Comparison of ENCODE assay signal across 22 cellular contexts in genomic region chr1:36693652-36694051, GRCh38.
DNase-seq lines count a peak whose midpoint lies in the region; ATAC-seq and TF ChIP-seq lines count a peak whose summit lies in the region.
"Had no signal": no experiment of that assay in that cellular context is flagged by ENCODE, and none has a peak within 500 bp of the region (broad histone marks: within the 10 kb centered on the region; RNA-seq: fewer than 3 reads in every experiment).

No MANE protein-coding gene starts in this region.

- H3K27me3 Mint-ChIP-seq in brain (peaks cover 24% of the 10 kb centered on the region), endodermal cell (ENCODE audit: insufficient read depth) (peaks cover 23% of the 10 kb centered on the region)

- no peaks in the 10 kb centered on the region for H3K9me3 ChIP-seq in HEK293 (ENCODE audit: control insufficient read depth, insufficient read depth, low read depth, low read length)
- no peaks in the 10 kb centered on the region for H3K9me3 ChIP-seq in endodermal cell (ENCODE audit: control insufficient read depth, low read length)
- H3K9me3 ChIP-seq: A549, BE2C, HAP-1 had no signal

- no peaks in the 10 kb centered on the region for H3K9me3 Mint-ChIP-seq in brain
- no peaks in the 10 kb centered on the region for H3K9me3 Mint-ChIP-seq in endodermal cell
- H3K9me3 Mint-ChIP-seq: GM23338 had no signal

- POLR2A ChIA-PET in HEK293 (lab: Yijun Ruan, JAX), result no interaction called here

- DNase-seq in endodermal cell, result peak; percentile 26
- DNase-seq in posterior vena cava (ENCODE audit: low spot score), result peak; percentile 18
- no peak for DNase-seq in foreskin fibroblast
- no peak for DNase-seq in NOMO-1 treated with dmso at 0.1 percent for 144 hours (lab: John Stamatoyannopoulos, UW; ENCODE audit: unreplicated experiment)
- DNase-seq in cortex of kidney (lab: John Stamatoyannopoulos, UW), result no peak
- DNase-seq: 8988T; ACHN; AML-193; BE2C; C1 segment of cervical spinal cord; Calu3; CD4-positive, alpha-beta memory T cell; COR-L47; DMS153; DND-41 had no signal

- no peak overlapping the region for H3K9ac ChIP-seq in endodermal cell (ENCODE audit: extremely low read depth, low read length, poor library complexity, severe bottlenecking)

- CTCF ChIA-PET in HEK293 (lab: Yijun Ruan, JAX), result interaction anchor here (1.1 kb wide), 1 partner anchor 118 kb away, joined by 4 read pairs; no protein-coding TSS in a partner anchor

- H3K27ac ChIP-seq in HEK293 (ENCODE audit: extremely low read depth, low read depth, low read length), result no peak overlapping the region
- no peak overlapping the region for H3K27ac ChIP-seq in endodermal cell (ENCODE audit: low read depth, low read length)
- H3K27ac ChIP-seq: A549 had no signal

- 90 to 93% methylated on average over 4 to 9 of the region's 9 CpGs for WGBS in endodermal cell (ENCODE audit: insufficient coverage in 1 of 2, insufficient read length in 1 of 2), 2 experiments

- ATAC-seq in GM18870 (IDR thresholded peaks at IDR 0.05; ENCODE audit: unreplicated experiment), result no peak
- ATAC-seq: A549, GM12878, GM23338 had no signal

- no peaks in the 10 kb centered on the region for H3K36me3 Mint-ChIP-seq in brain
- H3K36me3 Mint-ChIP-seq in endodermal cell (ENCODE audit: low read depth), result no peaks in the 10 kb centered on the region
- H3K36me3 Mint-ChIP-seq: CD4-positive, alpha-beta memory T cell had no signal

- H3K4me1 ChIP-seq in HEK293 (ENCODE audit: control insufficient read depth, insufficient read depth, low read length) (no peaks in the 10 kb centered on the region), endodermal cell (ENCODE audit: control insufficient read depth, insufficient read depth, low read length) (no peaks in the 10 kb centered on the region)
- H3K4me1 ChIP-seq: A549, BE2C, HAP-1 had no signal

- H3K27me3 ChIP-seq in endodermal cell (ENCODE audit: control insufficient read depth, insufficient read depth, low read length, poor library complexity, severe bottlenecking), result peaks cover 18% of the 10 kb centered on the region
- H3K27me3 ChIP-seq: BE2C had no signal

- H3K27ac Mint-ChIP-seq in brain, result peak overlapping the region in 4 of 5 experiments; percentile 10 to 59 (median 21)
- no peak overlapping the region for H3K27ac Mint-ChIP-seq in endodermal cell
- H3K27ac Mint-ChIP-seq: CD4-positive, alpha-beta memory T cell; GM23338 had no signal

- H3K4me3 ChIP-seq in HEK293 (ENCODE audit: low read depth, low read length) (no peak overlapping the region), endodermal cell (ENCODE audit: low read length) (no peak overlapping the region), foreskin fibroblast (ENCODE audit: low read depth in 1 of 2, low read length in 2 of 2) (no peak overlapping the region)
- H3K4me3 ChIP-seq: A549, GM12878, GM23338, HAP-1 had no signal

- H3K36me3 ChIP-seq in HEK293 (ENCODE audit: control insufficient read depth in 2 of 2, insufficient read depth in 1 of 2, low read length in 2 of 2) (no peaks in the 10 kb centered on the region), endodermal cell (ENCODE audit: control insufficient read depth, insufficient read depth, low read length) (no peaks in the 10 kb centered on the region)
- H3K36me3 ChIP-seq: BE2C, HAP-1 had no signal

- H3K4me3 Mint-ChIP-seq in brain (peak overlapping the region in 1 of 5 experiments; percentile 1), endodermal cell (no peak overlapping the region)
- H3K4me3 Mint-ChIP-seq: CD4-positive, alpha-beta memory T cell; GM23338 had no signal

- TF ChIP-seq CTCF in HEK293 (tag by site-specific recombination; IDR thresholded peaks at IDR 0.05) (no peak), brain (conservative IDR thresholded peaks at IDR 0.05) (no peak), endodermal cell (conservative IDR thresholded peaks at IDR 0.05) (no peak), foreskin fibroblast (IDR thresholded peaks at IDR 0.05; ENCODE audit: low read depth, low read length) (no peak)

- peaks cover 12% of the 10 kb centered on the region for H3K4me1 Mint-ChIP-seq in brain
- no peaks in the 10 kb centered on the region for H3K4me1 Mint-ChIP-seq in endodermal cell
- H3K4me1 Mint-ChIP-seq: CD4-positive, alpha-beta memory T cell; GM23338 had no signal

- intact Hi-C loops in posterior vena cava (cut with DNase I), result no loop called here

TF ChIP-seq in HEK293, 187 proteins besides CTCF, POLR2A, EP300 and RAD21:
- no peak for TF ChIP-seq ZNF660 (tag by site-specific recombination; IDR thresholded peaks at IDR 0.05)
- TF ChIP-seq SETDB1 (IDR thresholded peaks at IDR 0.05; ENCODE audit: insufficient read length, low read length), result no peak
- no peak for TF ChIP-seq GLIS1 (tag by site-specific recombination; IDR thresholded peaks at IDR 0.05)
- TF ChIP-seq, protein P1, sequence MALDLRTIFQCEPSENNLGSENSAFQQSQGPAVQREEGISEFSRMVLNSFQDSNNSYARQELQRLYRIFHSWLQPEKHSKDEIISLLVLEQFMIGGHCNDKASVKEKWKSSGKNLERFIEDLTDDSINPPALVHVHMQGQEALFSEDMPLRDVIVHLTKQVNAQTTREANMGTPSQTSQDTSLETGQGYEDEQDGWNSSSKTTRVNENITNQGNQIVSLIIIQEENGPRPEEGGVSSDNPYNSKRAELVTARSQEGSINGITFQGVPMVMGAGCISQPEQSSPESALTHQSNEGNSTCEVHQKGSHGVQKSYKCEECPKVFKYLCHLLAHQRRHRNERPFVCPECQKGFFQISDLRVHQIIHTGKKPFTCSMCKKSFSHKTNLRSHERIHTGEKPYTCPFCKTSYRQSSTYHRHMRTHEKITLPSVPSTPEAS (tag by site-specific recombination; IDR thresholded peaks at IDR 0.05), result 0 out of 2 replicates have a peak, but pooled peaks have one; percentile 36
TF ChIP-seq in HEK293: peak in this region for 1.

Comparison
In these comparisons a context has a peak if more than half of its experiments do, and no peak if none do; other contexts are left out.
1. DNase-seq: peak in endodermal cell (single experiment) and posterior vena cava (single experiment); none in foreskin fibroblast (0 of 2), NOMO-1 treated with dmso at 0.1 percent for 144 hours (single experiment) and cortex of kidney (single experiment).